ENCODE assay signal across 14 cellular contexts in genomic region chr5:5317976-5318375, GRCh38.
DNase-seq lines count a peak whose midpoint lies in the region; ATAC-seq and TF ChIP-seq lines count a peak whose summit lies in the region.
"Had no signal": no experiment of that assay in that cellular context is flagged by ENCODE, and none has a peak within 500 bp of the region (broad histone marks: within the 10 kb centered on the region; RNA-seq: fewer than 3 reads in every experiment).

No MANE protein-coding gene starts in this region.

- H3K4me3 ChIP-seq in neuronal stem cell (ENCODE audit: low read length in 2 of 2), result no peak overlapping the region

- no peak overlapping the region for H3K4me2 ChIP-seq in neuronal stem cell (ENCODE audit: insufficient read depth, low read length, poor library complexity, severe bottlenecking)

- H3K27ac Mint-ChIP-seq in stimulated activated effector memory CD8-positive, alpha-beta T cell treated with anti-CD3 and anti-CD28 coated beads, Interleukin-12 subunit alpha, Interleukin-12 subunit beta, amount 100 ng/mL, for 72 hours, result no peak overlapping the region
- H3K27ac Mint-ChIP-seq: CD14-positive monocyte; CD8-positive, alpha-beta T cell had no signal

- H3K79me1 ChIP-seq in neuronal stem cell (ENCODE audit: low read depth, low read length), result no peaks in the 10 kb centered on the region

- peak overlapping the region; percentile 95; the same call in 1 of the 2 replicates for H3K27ac ChIP-seq in VCaP
- H3K27ac ChIP-seq in neuronal stem cell (replicated peaks; ENCODE audit: low read length), result no peak overlapping the region

- H2AFZ ChIP-seq in neuronal stem cell (ENCODE audit: low read length), result no peak overlapping the region

- H3K23ac ChIP-seq in neuronal stem cell (ENCODE audit: low read depth, low read length, poor library complexity), result no peak overlapping the region

- no peak for TF ChIP-seq CTCF in VCaP (conservative IDR thresholded peaks at IDR 0.05)

- H3K36me3 ChIP-seq in neuronal stem cell (replicated peaks in 1 of 2; ENCODE audit: control insufficient read depth in 2 of 2, insufficient read depth in 2 of 2, low read length in 2 of 2), result no peaks in the 10 kb centered on the region

- H3K9me3 Mint-ChIP-seq in stimulated activated effector memory CD8-positive, alpha-beta T cell treated with anti-CD3 and anti-CD28 coated beads, Interleukin-12 subunit alpha, Interleukin-12 subunit beta, amount 100 ng/mL, for 72 hours, result peaks cover 4% of the 10 kb centered on the region

- no peak overlapping the region for H2BK12ac ChIP-seq in neuronal stem cell (ENCODE audit: low read length)

- no peak overlapping the region for H4K91ac ChIP-seq in neuronal stem cell (ENCODE audit: low read depth, low read length, poor library complexity)

- ATAC-seq in stimulated activated effector memory CD8-positive, alpha-beta T cell treated with anti-CD3 and anti-CD28 coated beads, Interleukin-12 subunit alpha, Interleukin-12 subunit beta, amount 100 ng/mL, for 72 hours, result peak; percentile 16
- ATAC-seq in GM21526 (IDR thresholded peaks at IDR 0.05; ENCODE audit: low FRiP score, unreplicated experiment), result no peak
- ATAC-seq: CD8-positive, alpha-beta T cell; HCT116 had no signal

- H3K36me3 Mint-ChIP-seq in stimulated activated effector memory CD8-positive, alpha-beta T cell treated with anti-CD3 and anti-CD28 coated beads, Interleukin-12 subunit alpha, Interleukin-12 subunit beta, amount 100 ng/mL, for 72 hours, result no peaks in the 10 kb centered on the region
- H3K36me3 Mint-ChIP-seq: CD14-positive monocyte; CD8-positive, alpha-beta T cell had no signal

- peak; percentile 52 for DNase-seq in ELF-1 (ENCODE audit: low read depth, low spot score)
- no peak for DNase-seq in neuronal stem cell (ENCODE audit: low spot score)
- DNase-seq in stimulated activated effector memory CD8-positive, alpha-beta T cell treated with anti-CD3 and anti-CD28 coated beads, Interleukin-12 subunit alpha, Interleukin-12 subunit beta, amount 100 ng/mL, for 72 hours (ENCODE audit: low spot score in 2 of 2), result no peak
- no peak for DNase-seq in NCI-H1092 treated with DMSO at 0.1 percent for 48 hours (lab: John Stamatoyannopoulos, UW)
- no peak for DNase-seq in NCI-H69 (lab: John Stamatoyannopoulos, UW)
- DNase-seq: CD8-positive, alpha-beta T cell; COR-L47; DND-41; GF-D8; IMR-90 had no signal

- H3K4ac ChIP-seq in neuronal stem cell (ENCODE audit: low read length), result no peak overlapping the region

- H3K9ac ChIP-seq in neuronal stem cell (ENCODE audit: low read depth, low read length, poor library complexity), result no peak overlapping the region

- H4K8ac ChIP-seq in neuronal stem cell (ENCODE audit: low read depth, low read length), result no peak overlapping the region

- no CpG with 5 or more reads among the region's 10 CpGs for WGBS in neuronal stem cell (ENCODE audit: extremely low coverage in 2 of 2, insufficient read length in 2 of 2, insufficient replicate concordance in 1 of 2), 2 donors

- no peaks in the 10 kb centered on the region for H3K9me3 ChIP-seq in neuronal stem cell (replicated peaks in 1 of 2; ENCODE audit: control insufficient read depth in 2 of 2, insufficient read depth in 1 of 2, low read depth in 1 of 2, low read length in 2 of 2)

- no peaks in the 10 kb centered on the region for H3K4me1 Mint-ChIP-seq in stimulated activated effector memory CD8-positive, alpha-beta T cell treated with anti-CD3 and anti-CD28 coated beads, Interleukin-12 subunit alpha, Interleukin-12 subunit beta, amount 100 ng/mL, for 72 hours
- H3K4me1 Mint-ChIP-seq: CD14-positive monocyte had no signal

- no peaks in the 10 kb centered on the region for H3K27me3 ChIP-seq in neuronal stem cell (ENCODE audit: control insufficient read depth in 3 of 3, insufficient read depth in 3 of 3, low read depth in 1 of 3, low read length in 3 of 3)

- peaks cover 0 to 4% of the 10 kb centered on the region in 2 donors for H3K4me1 ChIP-seq in neuronal stem cell (ENCODE audit: control insufficient read depth in 2 of 2, insufficient read depth in 1 of 2, low read depth in 1 of 2, low read length in 2 of 2)

- H3K18ac ChIP-seq in neuronal stem cell (ENCODE audit: low read length), result peak overlapping the region; percentile 84

- peak overlapping the region; percentile 6 for H2AK5ac ChIP-seq in neuronal stem cell (ENCODE audit: low read depth, low read length)

- no peak overlapping the region for H3K4me3 Mint-ChIP-seq in stimulated activated effector memory CD8-positive, alpha-beta T cell treated with anti-CD3 and anti-CD28 coated beads, Interleukin-12 subunit alpha, Interleukin-12 subunit beta, amount 100 ng/mL, for 72 hours
- H3K4me3 Mint-ChIP-seq: CD14-positive monocyte; CD8-positive, alpha-beta T cell had no signal

- no peak overlapping the region for H2BK15ac ChIP-seq in neuronal stem cell (ENCODE audit: low read length)

- H3K14ac ChIP-seq in neuronal stem cell (ENCODE audit: low read length), result no peak overlapping the region

- H2BK120ac ChIP-seq in neuronal stem cell (ENCODE audit: low read depth, low read length), result no peak overlapping the region

- no peak overlapping the region for H2BK5ac ChIP-seq in neuronal stem cell (ENCODE audit: low read length)
